17 cellular contexts compared by ENCODE assay signal in genomic region chr16:54289242-54290051, GRCh38. TPM values are rescaled to one million over a fixed set of nuclear protein-coding genes. Genes with fewer than 3 reads are reported as not detected.
DNase-seq lines count a peak whose midpoint lies in the region; ATAC-seq and TF ChIP-seq lines count a peak whose summit lies in the region.
"Had no signal": no experiment of that assay in that cellular context is flagged by ENCODE, and none has a peak within 500 bp of the region (broad histone marks: within the 10 kb centered on the region; RNA-seq: fewer than 3 reads in every experiment).

No MANE protein-coding gene starts in this region.

- no peak overlapping the region for H2BK12ac ChIP-seq in trophoblast cell (ENCODE audit: low read length)

- H3K4ac ChIP-seq in trophoblast cell (ENCODE audit: low read depth, low read length), result no peak overlapping the region

- no peaks in the 10 kb centered on the region for H3K79me2 ChIP-seq in trophoblast cell (ENCODE audit: control insufficient read depth, insufficient read depth, low read length, poor library complexity)

- no peaks in the 10 kb centered on the region for H3K79me1 ChIP-seq in trophoblast cell (ENCODE audit: low read length)

- H3K27ac Mint-ChIP-seq in activated naive CD4-positive, alpha-beta T cell treated with anti-CD3 and anti-CD28 coated beads, Interleukin-2, amount 10 ng/mL, durations not matched to agents 7 days and 5 days, result peak overlapping the region; percentile 22

- no peak for TF ChIP-seq CTCF in GM10266 (IDR thresholded peaks at IDR 0.05; ENCODE audit: control insufficient read depth, insufficient read depth, low read depth, missing control alignments)

- H3K9me3 ChIP-seq in iPS DF 6.9 (ENCODE audit: control insufficient read depth, insufficient read depth, low read length) (no peaks in the 10 kb centered on the region), trophoblast cell (ENCODE audit: insufficient read depth, low read depth, low read length) (peaks cover 8% of the 10 kb centered on the region)
- H3K9me3 ChIP-seq: ovary had no signal

- no peaks in the 10 kb centered on the region for H3K36me3 ChIP-seq in iPS DF 6.9 (ENCODE audit: control insufficient read depth, insufficient read depth, low read length)
- no peaks in the 10 kb centered on the region for H3K36me3 ChIP-seq in trophoblast cell (ENCODE audit: control insufficient read depth in 1 of 2, insufficient read depth in 2 of 2, low read length in 2 of 2)
- H3K36me3 ChIP-seq: ovary had no signal

- no peak overlapping the region for H3K4me3 Mint-ChIP-seq in activated naive CD4-positive, alpha-beta T cell treated with anti-CD3 and anti-CD28 coated beads, Interleukin-2, amount 10 ng/mL, durations not matched to agents 7 days and 5 days

- WGBS in iPS DF 6.9 (ENCODE audit: insufficient coverage, insufficient read length), result no CpG with 5 or more reads among the region's 59 CpGs
- no CpG with 5 or more reads among the region's 59 CpGs for WGBS in trophoblast cell (ENCODE audit: extremely low coverage, insufficient coverage, insufficient read length)

- peaks cover 18% of the 10 kb centered on the region for H3K4me1 Mint-ChIP-seq in activated naive CD4-positive, alpha-beta T cell treated with anti-CD3 and anti-CD28 coated beads, Interleukin-2, amount 10 ng/mL, durations not matched to agents 7 days and 5 days

- DNase-seq in activated naive CD4-positive, alpha-beta T cell treated with anti-CD3 and anti-CD28 coated beads, Interleukin-2, amount 10 ng/mL, durations not matched to agents 7 days and 5 days, result no peak
- no peak for DNase-seq in activated naive CD4-positive, alpha-beta T cell (lab: John Stamatoyannopoulos, UW)
- DNase-seq in NCI-H1436 (lab: John Stamatoyannopoulos, UW) (peak; percentile 46), iPS DF 6.9 (ENCODE audit: low read depth, low spot score) (no peak), trophoblast cell (no peak), HT-29 (ENCODE audit: low spot score) (no peak), GM10266 (ENCODE audit: extremely low spot score) (no peak)
- DNase-seq: activated T-cell treated with anti-CD3 and anti-CD28 coated beads, Interleukin-2, amount 50 U/mL, for 1 hour; cortex of kidney; GM23248; NCI-H1092; NCI-H510A; OCI-M1 had no signal

- H3K4me3 ChIP-seq in iPS DF 6.9 (ENCODE audit: low read length), result peak overlapping the region; percentile 37; the same call in 1 of the 2 replicates
- peak overlapping the region; percentile 21 for H3K4me3 ChIP-seq in trophoblast cell (ENCODE audit: low read depth, low read length)
- H3K4me3 ChIP-seq: GM23248, K562, ovary had no signal

- peak overlapping the region; percentile 11 for H3K4me2 ChIP-seq in trophoblast cell (ENCODE audit: low read length)

- no peak overlapping the region for H3K14ac ChIP-seq in trophoblast cell (ENCODE audit: low read length)

- H2BK5ac ChIP-seq in trophoblast cell (ENCODE audit: low read depth, low read length, poor library complexity), result no peak overlapping the region

- H4K8ac ChIP-seq in trophoblast cell (ENCODE audit: low read depth, low read length), result no peak overlapping the region

- H3K18ac ChIP-seq in trophoblast cell (ENCODE audit: low read length), result no peak overlapping the region

- H3K9me3 Mint-ChIP-seq in activated naive CD4-positive, alpha-beta T cell treated with anti-CD3 and anti-CD28 coated beads, Interleukin-2, amount 10 ng/mL, durations not matched to agents 7 days and 5 days, result no peaks in the 10 kb centered on the region

- no peak overlapping the region for H3K27ac ChIP-seq in iPS DF 6.9 (ENCODE audit: low read length)
- no peak overlapping the region for H3K27ac ChIP-seq in trophoblast cell (ENCODE audit: low read depth, low read length)
- H3K27ac ChIP-seq: GM23248, ovary, VCaP had no signal

- peaks cover 5% of the 10 kb centered on the region; the same call in 1 of the 2 replicates for H3K4me1 ChIP-seq in iPS DF 6.9 (ENCODE audit: control insufficient read depth, insufficient read depth, low read length)
- H3K4me1 ChIP-seq in trophoblast cell (ENCODE audit: control insufficient read depth in 1 of 2, insufficient read depth in 2 of 2, low read length in 2 of 2), result peaks cover 12 to 19% of the 10 kb centered on the region in 2 experiments

- H2AK5ac ChIP-seq in trophoblast cell (ENCODE audit: low read length), result no peak overlapping the region

- H4K12ac ChIP-seq in trophoblast cell (ENCODE audit: low read depth, low read length), result no peak overlapping the region

- CTCF ChIA-PET in activated naive CD4-positive, alpha-beta T cell treated with anti-CD3 and anti-CD28 coated beads, Interleukin-2, amount 10 ng/mL, durations not matched to agents 7 days and 5 days (lab: Charles Lee), result no interaction called here

- H2BK120ac ChIP-seq in trophoblast cell (ENCODE audit: insufficient read depth, low read length, poor library complexity), result no peak overlapping the region

- ATAC-seq in HG03342 (IDR thresholded peaks at IDR 0.05; ENCODE audit: unreplicated experiment), result no peak
- ATAC-seq: K562 had no signal

- H3K36me3 Mint-ChIP-seq in activated naive CD4-positive, alpha-beta T cell treated with anti-CD3 and anti-CD28 coated beads, Interleukin-2, amount 10 ng/mL, durations not matched to agents 7 days and 5 days, result peaks cover 10% of the 10 kb centered on the region

- H3K27me3 ChIP-seq in iPS DF 6.9 (ENCODE audit: control insufficient read depth, insufficient read depth, low read length), result peaks cover 45% of the 10 kb centered on the region
- H3K27me3 ChIP-seq in trophoblast cell (ENCODE audit: insufficient read depth, low read length), result peaks cover 72% of the 10 kb centered on the region

- no peak overlapping the region for H4K91ac ChIP-seq in trophoblast cell (ENCODE audit: low read depth, low read length)

- peaks cover 95% of the 10 kb centered on the region for H3K27me3 Mint-ChIP-seq in activated naive CD4-positive, alpha-beta T cell treated with anti-CD3 and anti-CD28 coated beads, Interleukin-2, amount 10 ng/mL, durations not matched to agents 7 days and 5 days

- H2AFZ ChIP-seq in trophoblast cell (ENCODE audit: insufficient read depth, low read length, poor library complexity), result no peak overlapping the region
- H2AFZ ChIP-seq: GM23248 had no signal

- no peak overlapping the region for H3K9ac ChIP-seq in trophoblast cell (ENCODE audit: low read length)
- H3K9ac ChIP-seq: GM23248 had no signal

- H3K23ac ChIP-seq in trophoblast cell (ENCODE audit: low read length), result no peak overlapping the region

RNA-seq across cellular contexts. Expression of gene IRX3, which starts 2.9 kb away (rescaled TPM):
- polyA plus RNA-seq in trophoblast cell (2013), result 4.3 and 4.7 TPM in 2 replicates
- not detected in 2 replicates for total RNA-seq in HT-29 (2014; rRNA removed; shearing (Covaris generic))
- total RNA-seq: K562 had no signal
- polyA plus RNA-seq: K562 had no signal
